In the genomic region with DNA sequence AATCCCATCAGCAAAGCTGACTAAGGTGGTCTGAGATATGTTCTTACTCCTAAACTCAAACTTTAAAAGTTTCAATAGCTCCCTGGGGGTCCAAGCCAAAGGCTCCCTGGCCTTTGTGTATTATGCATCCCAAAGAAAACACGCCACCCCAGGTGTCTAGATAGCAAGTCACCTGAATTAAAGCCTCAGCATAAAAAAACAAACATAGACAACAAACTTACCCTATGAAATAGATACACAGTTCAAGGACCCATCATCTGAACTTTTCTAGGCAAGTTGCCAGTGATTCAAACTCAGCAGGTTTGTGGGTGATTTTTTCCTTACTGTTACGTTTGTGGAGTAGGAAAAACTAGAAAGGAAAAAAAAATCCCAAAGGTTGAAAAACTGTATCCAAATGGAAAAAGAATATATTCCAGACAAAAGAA, we compare ENCODE assay signal across 4 cellular contexts.
TF ChIP-seq lines count a peak whose summit lies in the region.

No MANE protein-coding gene starts in this region.

TF ChIP-seq in SK-N-SH, 30 proteins besides CTCF, POLR2A, EP300 and RAD21:
- TF ChIP-seq USF2 (IDR thresholded peaks at IDR 0.05; ENCODE audit: borderline replicate concordance, low read depth, low read length) (no peak), NRF1 (IDR thresholded peaks at IDR 0.05; ENCODE audit: low read depth, low read length) (no peak), ZBTB33 (IDR thresholded peaks at IDR 0.05; ENCODE audit: borderline replicate concordance, low read depth) (no peak), FOXJ3 (CRISPR knock-in tag; IDR thresholded peaks at IDR 0.05) (no peak), JUND (IDR thresholded peaks at IDR 0.05) (no peak), RCOR1 (IDR thresholded peaks at IDR 0.05; ENCODE audit: low read length) (no peak), MAX (IDR thresholded peaks at IDR 0.05; ENCODE audit: low read depth) (no peak), YY1 (IDR thresholded peaks at IDR 0.05; ENCODE audit: low read depth) (no peak), TCF12 (IDR thresholded peaks at IDR 0.05) (no peak), SMC3 (IDR thresholded peaks at IDR 0.05; ENCODE audit: low read depth, low read length) (no peak), POLR2AphosphoS5 (IDR thresholded peaks at IDR 0.05; ENCODE audit: low read depth, low read length) (no peak), GABPA (IDR thresholded peaks at IDR 0.05; ENCODE audit: low read depth) (no peak), RFX5 (IDR thresholded peaks at IDR 0.05; ENCODE audit: low read length) (no peak), ELF1 (IDR thresholded peaks at IDR 0.05) (no peak), TEAD4 (IDR thresholded peaks at IDR 0.05; ENCODE audit: borderline replicate concordance, insufficient read depth) (no peak), GATA2 (CRISPR knock-in tag; IDR thresholded peaks at IDR 0.05) (no peak), EZH2phosphoT487 (IDR thresholded peaks at IDR 0.05; ENCODE audit: borderline replicate concordance, low read depth) (no peak)

TF ChIP-seq in SK-N-SH treated with all-trans-retinoic acid at 6 μM for 48 hours, 23 proteins besides CTCF, POLR2A, EP300 and RAD21:
- TF ChIP-seq ZNF70 (CRISPR knock-in tag; IDR thresholded peaks at IDR 0.05) (no peak), TOX (CRISPR knock-in tag; IDR thresholded peaks at IDR 0.05; ENCODE audit: borderline replicate concordance) (no peak), OSR1 (CRISPR knock-in tag; IDR thresholded peaks at IDR 0.05) (no peak), PPARA (CRISPR knock-in tag; IDR thresholded peaks at IDR 0.05; ENCODE audit: borderline replicate concordance) (no peak), CSDC2 (CRISPR knock-in tag; IDR thresholded peaks at IDR 0.05) (no peak), TSHZ2 (CRISPR knock-in tag; IDR thresholded peaks at IDR 0.05) (no peak), ZFP30 (CRISPR knock-in tag; IDR thresholded peaks at IDR 0.05) (no peak), ZFP3 (CRISPR knock-in tag; IDR thresholded peaks at IDR 0.05) (no peak)
- TF ChIP-seq, protein P1, sequence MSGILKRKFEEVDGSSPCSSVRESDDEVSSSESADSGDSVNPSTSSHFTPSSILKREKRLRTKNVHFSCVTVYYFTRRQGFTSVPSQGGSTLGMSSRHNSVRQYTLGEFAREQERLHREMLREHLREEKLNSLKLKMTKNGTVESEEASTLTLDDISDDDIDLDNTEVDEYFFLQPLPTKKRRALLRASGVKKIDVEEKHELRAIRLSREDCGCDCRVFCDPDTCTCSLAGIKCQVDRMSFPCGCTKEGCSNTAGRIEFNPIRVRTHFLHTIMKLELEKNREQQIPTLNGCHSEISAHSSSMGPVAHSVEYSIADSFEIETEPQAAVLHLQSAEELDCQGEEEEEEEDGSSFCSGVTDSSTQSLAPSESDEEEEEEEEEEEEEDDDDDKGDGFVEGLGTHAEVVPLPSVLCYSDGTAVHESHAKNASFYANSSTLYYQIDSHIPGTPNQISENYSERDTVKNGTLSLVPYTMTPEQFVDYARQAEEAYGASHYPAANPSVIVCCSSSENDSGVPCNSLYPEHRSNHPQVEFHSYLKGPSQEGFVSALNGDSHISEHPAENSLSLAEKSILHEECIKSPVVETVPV (CRISPR knock-in tag; IDR thresholded peaks at IDR 0.05) = no peak

TF ChIP-seq in K562, 482 proteins besides CTCF, POLR2A, EP300 and RAD21:
- TF ChIP-seq ZKSCAN1 (IDR thresholded peaks at IDR 0.05; ENCODE audit: low read depth, low read length) (no peak), C11orf30 (IDR thresholded peaks at IDR 0.05; ENCODE audit: low read depth) (0 out of 2 replicates have a peak, but pooled peaks have one; percentile 4), BACH1 (tag; IDR thresholded peaks at IDR 0.05) (peak; percentile 32; the same call in 1 of the 2 replicates), ZSCAN29 (IDR thresholded peaks at IDR 0.05) (no peak), ZNF316 (IDR thresholded peaks at IDR 0.05) (0 out of 2 replicates have a peak, but pooled peaks have one; percentile 8), MAFK (IDR thresholded peaks at IDR 0.05; ENCODE audit: low read length) (0 out of 2 replicates have a peak, but pooled peaks have one; percentile 2), NFIC (IDR thresholded peaks at IDR 0.05) (peak; percentile 74)

TF ChIP-seq in liver, 16 proteins besides CTCF, POLR2A, EP300 and RAD21:
- TF ChIP-seq GABPA (IDR thresholded peaks at IDR 0.05 in 1 of 2, conservative IDR thresholded peaks at IDR 0.05 in 1 of 2) (no peak), ZBTB33 (IDR thresholded peaks at IDR 0.05) (no peak), JUND (IDR thresholded peaks at IDR 0.05) (peak in 1 of 2 donors; percentile 84), HNF4A (conservative IDR thresholded peaks at IDR 0.05) (peak; percentile 87 to 94), EGR1 (IDR thresholded peaks at IDR 0.05; ENCODE audit: low read depth in 2 of 2) (peak in 1 of 2 donors; percentile 56), FOXA2 (IDR thresholded peaks at IDR 0.05) (peak; percentile 20), NR2F2 (IDR thresholded peaks at IDR 0.05) (no peak), RXRA (IDR thresholded peaks at IDR 0.05) (peak; percentile 54 to 79), YY1 (IDR thresholded peaks at IDR 0.05) (peak; percentile 37), REST (IDR thresholded peaks at IDR 0.05) (peak; percentile 37), SP1 (IDR thresholded peaks at IDR 0.05) (peak; percentile 47), HNF4G (IDR thresholded peaks at IDR 0.05) (no peak), TAF1 (conservative IDR thresholded peaks at IDR 0.05) (no peak), MAX (IDR thresholded peaks at IDR 0.05) (no peak), FOXA1 (IDR thresholded peaks at IDR 0.05) (peak; percentile 15)
- TF ChIP-seq, protein P2, sequence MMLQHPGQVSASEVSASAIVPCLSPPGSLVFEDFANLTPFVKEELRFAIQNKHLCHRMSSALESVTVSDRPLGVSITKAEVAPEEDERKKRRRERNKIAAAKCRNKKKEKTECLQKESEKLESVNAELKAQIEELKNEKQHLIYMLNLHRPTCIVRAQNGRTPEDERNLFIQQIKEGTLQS (IDR thresholded peaks at IDR 0.05) = no peak
TF ChIP-seq in liver: peak in this region for 9.
